Comparison of ENCODE assay signal across 10 cellular contexts in genomic region chrX:132481449-132481848, GRCh38. TPM values are rescaled to one million over a fixed set of nuclear protein-coding genes. Genes with fewer than 3 reads are reported as not detected.
A peak's percentile ranks its signal among the peaks of the same experiment; 100 is the strongest.
DNase-seq lines count a peak whose midpoint lies in the region; ATAC-seq and TF ChIP-seq lines count a peak whose summit lies in the region.
"Had no signal": no experiment of that assay in that cellular context is flagged by ENCODE, and none has a peak within 500 bp of the region (broad histone marks: within the 10 kb centered on the region; RNA-seq: fewer than 3 reads in every experiment).

No MANE protein-coding gene starts in this region.

- no peak overlapping the region for H3K9ac ChIP-seq in Loucy (ENCODE audit: low read depth, low read length, poor library complexity, severe bottlenecking)
- peak overlapping the region; percentile 16 for H3K9ac ChIP-seq in adipocyte (ENCODE audit: low read length)

- H3K27ac Mint-ChIP-seq in CD4-positive, alpha-beta T cell, result peak overlapping the region; percentile 98
- H3K27ac Mint-ChIP-seq in nephron, result peak overlapping the region; percentile 97 to 98 (median 97)

- H3K27me3 ChIP-seq in CD4-positive, alpha-beta T cell (ENCODE audit: control insufficient read depth, insufficient read depth, low read length), result no peaks in the 10 kb centered on the region
- no peaks in the 10 kb centered on the region for H3K27me3 ChIP-seq in Loucy (ENCODE audit: insufficient read depth, low read length, poor library complexity, severe bottlenecking)
- H3K27me3 ChIP-seq in adipocyte (replicated peaks; ENCODE audit: control insufficient read depth, insufficient read depth, low read length), result peaks cover 7% of the 10 kb centered on the region
- H3K27me3 ChIP-seq in HAP-1 (ENCODE audit: low read depth), result no peaks in the 10 kb centered on the region

- H3K4me3 Mint-ChIP-seq in CD4-positive, alpha-beta T cell, result peak overlapping the region; percentile 92
- no peak overlapping the region for H3K4me3 Mint-ChIP-seq in nephron

- peaks cover 71% of the 10 kb centered on the region for H3K4me1 Mint-ChIP-seq in CD4-positive, alpha-beta T cell (ENCODE audit: low read depth)
- H3K4me1 Mint-ChIP-seq in nephron, result peaks cover 54% of the 10 kb centered on the region

- no peaks in the 10 kb centered on the region for H4K20me1 ChIP-seq in Loucy (ENCODE audit: insufficient read depth, low read length, poor library complexity, severe bottlenecking)

- H3K36me3 Mint-ChIP-seq in CD4-positive, alpha-beta T cell (ENCODE audit: low read depth), result no peaks in the 10 kb centered on the region
- no peaks in the 10 kb centered on the region for H3K36me3 Mint-ChIP-seq in nephron (ENCODE audit: low read depth)

- in situ Hi-C loops in HAP-1 (cut with MboI; ENCODE audit: low sequenced_read_pairs), result no loop called here

- peak overlapping the region; percentile 67 for H3K27ac ChIP-seq in CD4-positive, alpha-beta T cell (ENCODE audit: low read depth, low read length)

- POLR2A ChIA-PET in CD4-positive, alpha-beta T cell (lab: Charles Lee), result interaction anchor here (0.6 to 2.2 kb wide), 3 partner anchors 8 to 54 kb away, joined by 3 to 28 read pairs (median 4); partner anchors contain the start of gene MBNL3

- H3K4me2 ChIP-seq in Loucy (ENCODE audit: low read depth, low read length, poor library complexity, severe bottlenecking), result peak overlapping the region; percentile 76

- no peak for TF ChIP-seq CTCF in CD4-positive, alpha-beta T cell (IDR thresholded peaks at IDR 0.05)
- TF ChIP-seq CTCF in Loucy (conservative IDR thresholded peaks at IDR 0.05; ENCODE audit: low read length), result no peak
- no peak for TF ChIP-seq CTCF in nephron (IDR thresholded peaks at IDR 0.05; ENCODE audit: unreplicated experiment in 3 of 3)

- no peaks in the 10 kb centered on the region for H3K36me3 ChIP-seq in Loucy (ENCODE audit: insufficient read depth, low read length)
- no peaks in the 10 kb centered on the region for H3K36me3 ChIP-seq in adipocyte (ENCODE audit: control insufficient read depth, insufficient read depth, low read length, severe bottlenecking)
- no peaks in the 10 kb centered on the region for H3K36me3 ChIP-seq in HAP-1 (replicated peaks)

- H3K9me3 Mint-ChIP-seq in CD4-positive, alpha-beta T cell, result no peaks in the 10 kb centered on the region
- no peaks in the 10 kb centered on the region for H3K9me3 Mint-ChIP-seq in nephron

- H3K4me3 ChIP-seq in Loucy (ENCODE audit: low read length, poor library complexity, severe bottlenecking) (peak overlapping the region; percentile 77), adipocyte (ENCODE audit: low read length) (peak overlapping the region; percentile 58), HAP-1 (no peak overlapping the region)

- 0 out of 2 replicates have a peak, but pooled peaks cover 13% of the 10 kb centered on the region for H3F3A ChIP-seq in Loucy (ENCODE audit: low read depth)

- no peaks in the 10 kb centered on the region for H3K9me3 ChIP-seq in CD4-positive, alpha-beta T cell (ENCODE audit: control insufficient read depth, low read length)
- H3K9me3 ChIP-seq in Loucy (ENCODE audit: insufficient read depth, low read depth, low read length) (no peaks in the 10 kb centered on the region), adipocyte (ENCODE audit: control insufficient read depth, low read length) (no peaks in the 10 kb centered on the region), HAP-1 (no peaks in the 10 kb centered on the region)

- peaks cover 48% of the 10 kb centered on the region for H3K4me1 ChIP-seq in Loucy (ENCODE audit: insufficient read depth, low read length, poor library complexity, severe bottlenecking)
- peaks cover 11% of the 10 kb centered on the region for H3K4me1 ChIP-seq in adipocyte (ENCODE audit: control insufficient read depth, insufficient read depth, low read length)
- H3K4me1 ChIP-seq in HAP-1, result peaks cover 40% of the 10 kb centered on the region

- CTCF ChIA-PET in CD4-positive, alpha-beta T cell (lab: Charles Lee), result interaction anchor here (1.2 kb wide), 1 partner anchor 111 kb away, joined by 3 read pairs; no protein-coding TSS in a partner anchor

- peaks cover 58% of the 10 kb centered on the region for H3K79me2 ChIP-seq in Loucy (ENCODE audit: insufficient read depth, low read length)

- H3K9me2 ChIP-seq in Loucy (replicated peaks; ENCODE audit: low read depth, low read length), result no peaks in the 10 kb centered on the region

- no peak for ATAC-seq in CD4-positive, alpha-beta T cell (ENCODE audit: poor library complexity)
- ATAC-seq in HG02571 (IDR thresholded peaks at IDR 0.05; ENCODE audit: unreplicated experiment) (no peak), HG03108 (IDR thresholded peaks at IDR 0.05; ENCODE audit: unreplicated experiment) (no peak)

- no peak for DNase-seq in CD4-positive, alpha-beta T cell
- DNase-seq in adipocyte (ENCODE audit: low read depth) (no peak), AML-193 (lab: John Stamatoyannopoulos, UW) (no peak), HAP-1 (ENCODE audit: low spot score in 2 of 2) (no peak)
- DNase-seq: head of caudate nucleus, NCI-H1436 treated with DMSO at 0.1 percent for 48 hours had no signal

- no peaks in the 10 kb centered on the region for H3K27me3 Mint-ChIP-seq in CD4-positive, alpha-beta T cell
- H3K27me3 Mint-ChIP-seq in nephron (ENCODE audit: low read depth), result no peaks in the 10 kb centered on the region

- intact Hi-C loops in CD4-positive, alpha-beta T cell (cut with DNase I, micrococcal nuclease), result loop anchor here (5.0 to 10.0 kb wide), 4 partner anchors 49 to 457 kb away; partner anchors contain the start of genes RAP2C (in 1 of the 2) and STK26 (in 1 of the 2)

- no peak overlapping the region for H2AFZ ChIP-seq in Loucy (ENCODE audit: low read length)

RNA-seq across cellular contexts. Expression of gene MBNL3, which starts 7.4 kb away (rescaled TPM):
- total RNA-seq in CD4-positive, alpha-beta T cell, result 10 to 100 TPM; 19.0 to 19.4 TPM
